19 cellular contexts compared by ENCODE assay signal in the genomic region with DNA sequence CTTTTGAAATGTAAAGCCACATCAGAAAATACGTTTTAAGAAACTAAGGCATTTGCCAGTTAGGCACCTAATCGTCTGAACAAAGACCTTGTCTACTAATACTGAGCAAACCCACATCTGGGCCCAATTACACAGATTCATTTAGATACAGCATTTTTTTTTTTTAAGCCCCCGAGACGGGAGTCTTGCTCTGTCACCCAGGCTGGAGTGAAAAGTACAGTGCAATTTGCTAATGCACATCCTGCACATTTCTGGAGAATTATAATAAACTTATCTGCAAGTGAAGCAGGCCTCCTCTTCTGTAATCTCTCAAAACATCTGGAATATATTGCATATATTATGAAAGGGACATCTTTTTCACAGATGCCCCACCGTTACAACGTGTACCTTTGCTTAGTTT. TPM values are rescaled to one million over a fixed set of nuclear protein-coding genes. Genes with fewer than 3 reads are reported as not detected.
DNase-seq lines count a peak whose midpoint lies in the region; ATAC-seq, FAIRE-seq and TF ChIP-seq lines count a peak whose summit lies in the region.
"Had no signal": no experiment of that assay in that cellular context is flagged by ENCODE, and none has a peak within 500 bp of the region (broad histone marks: within the 10 kb centered on the region; RNA-seq: fewer than 3 reads in every experiment).

No MANE protein-coding gene starts in this region.

- WGBS in body of pancreas, 2 donors: 49 to 52% methylated on average over 6 of the region's 6 CpGs

- H3K4me2 ChIP-seq in Loucy (ENCODE audit: low read depth, low read length, poor library complexity, severe bottlenecking) (peak overlapping the region; percentile 99), astrocyte (ENCODE audit: low read length) (peak overlapping the region; percentile 99)

- peaks cover 59% of the 10 kb centered on the region for H3K36me3 Mint-ChIP-seq in activated CD4-positive, alpha-beta T cell treated with anti-CD3 and anti-CD28 coated beads for 36 hours (ENCODE audit: low read depth)
- peaks cover 27% of the 10 kb centered on the region for H3K36me3 Mint-ChIP-seq in astrocyte (ENCODE audit: low read depth, unreplicated experiment)
- H3K36me3 Mint-ChIP-seq in nephron (ENCODE audit: low read depth): peaks cover 51% of the 10 kb centered on the region

- no peaks in the 10 kb centered on the region for H3K27me3 Mint-ChIP-seq in activated CD4-positive, alpha-beta T cell treated with anti-CD3 and anti-CD28 coated beads for 36 hours
- H3K27me3 Mint-ChIP-seq in astrocyte (ENCODE audit: low read depth, unreplicated experiment) (no peaks in the 10 kb centered on the region), nephron (ENCODE audit: low read depth) (no peaks in the 10 kb centered on the region)

- H3K9me2 ChIP-seq in Loucy (replicated peaks; ENCODE audit: low read depth, low read length): no peaks in the 10 kb centered on the region

- peaks cover 7% of the 10 kb centered on the region; the same call in 1 of the 2 replicates for H3F3A ChIP-seq in Loucy (ENCODE audit: low read depth)

- H2AFZ ChIP-seq in Loucy (ENCODE audit: low read length) (no peak overlapping the region), astrocyte (ENCODE audit: low read depth, low read length) (no peak overlapping the region)

- peaks cover 60% of the 10 kb centered on the region for H3K4me1 Mint-ChIP-seq in activated CD4-positive, alpha-beta T cell treated with anti-CD3 and anti-CD28 coated beads for 36 hours
- peaks cover 29% of the 10 kb centered on the region for H3K4me1 Mint-ChIP-seq in astrocyte (ENCODE audit: low read depth, unreplicated experiment)
- H3K4me1 Mint-ChIP-seq in nephron: peaks cover 38% of the 10 kb centered on the region

- H4K20me1 ChIP-seq in Loucy (ENCODE audit: insufficient read depth, low read length, poor library complexity, severe bottlenecking) (peaks cover 53% of the 10 kb centered on the region), astrocyte (ENCODE audit: insufficient read depth, low read length) (peaks cover 50% of the 10 kb centered on the region)

- H3K9ac ChIP-seq in Loucy (ENCODE audit: low read depth, low read length, poor library complexity, severe bottlenecking) (no peak overlapping the region), astrocyte (ENCODE audit: low read length) (no peak overlapping the region)

- peaks cover 51% of the 10 kb centered on the region for H3K79me2 ChIP-seq in Loucy (ENCODE audit: insufficient read depth, low read length)
- H3K79me2 ChIP-seq in astrocyte (ENCODE audit: insufficient read depth, low read length): peaks cover 54% of the 10 kb centered on the region

- no peak for DNase-seq in activated CD4-positive, alpha-beta T cell treated with anti-CD3 and anti-CD28 coated beads for 36 hours
- no peak for DNase-seq in activated CD4-positive, alpha-beta T cell treated with anti-CD3 and anti-CD28 coated beads for 4 hours
- DNase-seq in astrocyte (ENCODE audit: low read depth) (no peak), C1 segment of cervical spinal cord (lab: John Stamatoyannopoulos, UW) (no peak), HAP-1 (ENCODE audit: low spot score in 2 of 2) (no peak), body of pancreas (no peak)
- DNase-seq: 8988T; COR-L47; esophagus squamous epithelium; GF-D8; NCI-H1417; NK-92 treated with Interleukin-12 subunit alpha and Interleukin-12 subunit beta, amount 100 ng/mL, for 24 hours; Right ventricle myocardium superior had no signal

- no peak for TF ChIP-seq POLR2A in body of pancreas (IDR thresholded peaks at IDR 0.05)

- no peak for FAIRE-seq in astrocyte (lab: Jason Lieb, UNC)
- FAIRE-seq: TTC549 had no signal

- H3K36me3 ChIP-seq in Loucy (ENCODE audit: insufficient read depth, low read length) (peaks cover 35% of the 10 kb centered on the region), astrocyte (ENCODE audit: insufficient read depth, low read length) (peaks cover 36% of the 10 kb centered on the region), HAP-1 (replicated peaks) (peaks cover 53% of the 10 kb centered on the region), body of pancreas (replicated peaks in 1 of 2; ENCODE audit: insufficient read depth in 1 of 2, low read depth in 2 of 2) (peaks cover 8 to 11% of the 10 kb centered on the region in 2 donors)

- peak overlapping the region; percentile 74 for H3K27ac Mint-ChIP-seq in activated CD4-positive, alpha-beta T cell treated with anti-CD3 and anti-CD28 coated beads for 36 hours
- H3K27ac Mint-ChIP-seq in astrocyte (ENCODE audit: unreplicated experiment) (no peak overlapping the region), nephron (no peak overlapping the region)

- CTCF ChIA-PET in activated CD4-positive, alpha-beta T cell treated with anti-CD3 and anti-CD28 coated beads for 36 hours (lab: Charles Lee): interaction anchor here (0.7 kb wide), 1 partner anchor 522 kb away, joined by 4 read pairs; no protein-coding TSS in a partner anchor

- intact Hi-C loops in activated CD4-positive, alpha-beta T cell treated with anti-CD3 and anti-CD28 coated beads for 36 hours (cut with DNase I, micrococcal nuclease): loop anchor here (5.0 to 10.0 kb wide), 4 partner anchors 93 to 829 kb away; partner anchors contain the start of genes MTFR1L (in 1 of the 2), NIPAL3 (in 1 of the 2), PAFAH2 (in 1 of the 2) and STPG1 (in 1 of the 2)
- intact Hi-C loops in body of pancreas (cut with DNase I): no loop called here

- H3K27ac ChIP-seq in astrocyte (ENCODE audit: low read depth, low read length) (no peak overlapping the region), body of pancreas (no peak overlapping the region)
- H3K27ac ChIP-seq: coronary artery, esophagus squamous epithelium, suprapubic skin had no signal

- no peaks in the 10 kb centered on the region for H3K9me3 Mint-ChIP-seq in activated CD4-positive, alpha-beta T cell treated with anti-CD3 and anti-CD28 coated beads for 36 hours (ENCODE audit: low read depth)
- H3K9me3 Mint-ChIP-seq in astrocyte (ENCODE audit: unreplicated experiment): no peaks in the 10 kb centered on the region
- H3K9me3 Mint-ChIP-seq in nephron: no peaks in the 10 kb centered on the region

- H3K27me3 ChIP-seq in Loucy (ENCODE audit: insufficient read depth, low read length, poor library complexity, severe bottlenecking) (no peaks in the 10 kb centered on the region), astrocyte (ENCODE audit: insufficient read depth, low read length) (no peaks in the 10 kb centered on the region), HAP-1 (ENCODE audit: low read depth) (no peaks in the 10 kb centered on the region), body of pancreas (no peaks in the 10 kb centered on the region)
- H3K27me3 ChIP-seq: esophagus squamous epithelium, suprapubic skin had no signal

- in situ Hi-C loops in HAP-1 (cut with MboI; ENCODE audit: low sequenced_read_pairs): loop anchor here (10.0 kb wide), 1 partner anchor 571 kb away; the partner anchor contains the start of gene MTFR1L

- no peaks in the 10 kb centered on the region for H3K9me3 ChIP-seq in Loucy (ENCODE audit: insufficient read depth, low read depth, low read length)
- H3K9me3 ChIP-seq in astrocyte (ENCODE audit: insufficient read depth, low read depth, low read length): no peaks in the 10 kb centered on the region
- H3K9me3 ChIP-seq in HAP-1: no peaks in the 10 kb centered on the region
- no peaks in the 10 kb centered on the region for H3K9me3 ChIP-seq in body of pancreas
- H3K9me3 ChIP-seq: esophagus squamous epithelium, suprapubic skin had no signal

- no peak for ATAC-seq in activated CD4-positive, alpha-beta T cell treated with anti-CD3 and anti-CD28 coated beads for 36 hours
- ATAC-seq in body of pancreas: no peak
- ATAC-seq: HCT116 had no signal

- H3K4me3 Mint-ChIP-seq in activated CD4-positive, alpha-beta T cell treated with anti-CD3 and anti-CD28 coated beads for 36 hours: no peak overlapping the region
- peak overlapping the region; percentile 99 for H3K4me3 Mint-ChIP-seq in astrocyte (ENCODE audit: unreplicated experiment)
- peak overlapping the region; percentile 21 to 60 (median 58) for H3K4me3 Mint-ChIP-seq in nephron

- TF ChIP-seq CTCF in Loucy (conservative IDR thresholded peaks at IDR 0.05; ENCODE audit: low read length): no peak
- TF ChIP-seq CTCF in astrocyte (IDR thresholded peaks at IDR 0.05; ENCODE audit: insufficient read depth, low read depth, low read length): no peak
- no peak for TF ChIP-seq CTCF in nephron (IDR thresholded peaks at IDR 0.05; ENCODE audit: unreplicated experiment in 3 of 3)
- TF ChIP-seq CTCF in body of pancreas (IDR thresholded peaks at IDR 0.05): no peak

- POLR2A ChIA-PET in activated CD4-positive, alpha-beta T cell treated with anti-CD3 and anti-CD28 coated beads for 36 hours (lab: Charles Lee): interaction anchor here (2.3 kb wide), 1 partner anchor 12 kb away, joined by 13 read pairs; the partner anchor contains the start of gene SYF2

- peak overlapping the region; percentile 79 for H3K4me3 ChIP-seq in Loucy (ENCODE audit: low read length, poor library complexity, severe bottlenecking)
- H3K4me3 ChIP-seq in astrocyte (ENCODE audit: insufficient read depth, low read depth, low read length): no peak overlapping the region
- no peak overlapping the region for H3K4me3 ChIP-seq in HAP-1
- H3K4me3 ChIP-seq in body of pancreas: no peak overlapping the region
- H3K4me3 ChIP-seq: coronary artery had no signal

- peaks cover 43% of the 10 kb centered on the region for H3K4me1 ChIP-seq in Loucy (ENCODE audit: insufficient read depth, low read length, poor library complexity, severe bottlenecking)
- peaks cover 25% of the 10 kb centered on the region for H3K4me1 ChIP-seq in astrocyte (ENCODE audit: insufficient read depth, low read length)
- peaks cover 12% of the 10 kb centered on the region for H3K4me1 ChIP-seq in HAP-1
- peaks cover 51% of the 10 kb centered on the region for H3K4me1 ChIP-seq in body of pancreas

RNA-seq across cellular contexts. Expression of gene RSRP1, which starts 3.3 kb away (rescaled TPM):
- 100 to 1,000 TPM in 1 of 2 experiments, 10 to 100 TPM in 1; 86.8 to 120 TPM for total RNA-seq in activated CD4-positive, alpha-beta T cell treated with anti-CD3 and anti-CD28 coated beads for 36 hours
- total RNA-seq in astrocyte (78.0 and 88.3 TPM in 2 replicates), body of pancreas (100 to 1,000 TPM in 1 of 2 donors, 10 to 100 TPM in 1; 94.4 to 158 TPM)

RNA-seq across cellular contexts. Expression of gene SYF2, which starts 11.6 kb away (rescaled TPM):
- 10 to 100 TPM; 39.0 to 42.4 TPM for total RNA-seq in activated CD4-positive, alpha-beta T cell treated with anti-CD3 and anti-CD28 coated beads for 36 hours
- total RNA-seq in astrocyte (28.5 and 29.1 TPM in 2 replicates), body of pancreas (10 to 100 TPM; 25.7 to 48.5 TPM)

RNA-seq across cellular contexts. Expression of gene RHD, which starts 28.4 kb away (rescaled TPM):
- not detected for total RNA-seq in activated CD4-positive, alpha-beta T cell treated with anti-CD3 and anti-CD28 coated beads for 36 hours
- total RNA-seq in astrocyte (not detected in 2 replicates), body of pancreas (not detected)
- total RNA-seq: esophagus squamous epithelium, Right ventricle myocardium superior, suprapubic skin had no signal
